8 cellular contexts compared by ENCODE assay signal in genomic region chr4:128461300-128462103, GRCh38.
DNase-seq lines count a peak whose midpoint lies in the region; FAIRE-seq and TF ChIP-seq lines count a peak whose summit lies in the region.

No MANE protein-coding gene starts in this region.

- TF ChIP-seq CTCF in PC-9 (conservative IDR thresholded peaks at IDR 0.05): no peak
- no peak for TF ChIP-seq CTCF in H9 (conservative IDR thresholded peaks at IDR 0.05)

- no peak overlapping the region for H3K4ac ChIP-seq in H9 (ENCODE audit: low read depth, low read length)

- TF ChIP-seq POLR2A in GM12891 (IDR thresholded peaks at IDR 0.05; ENCODE audit: low read depth, low read length): no peak

- no peak overlapping the region for H2BK15ac ChIP-seq in H9 (ENCODE audit: low read depth, low read length)

- H2BK12ac ChIP-seq in H9 (ENCODE audit: insufficient read length, low read depth, low read length): no peak overlapping the region

- CTCF ChIA-PET in PC-9 (lab: Charles Lee): no interaction called here

- H3K9me3 Mint-ChIP-seq in H9: peaks cover 5 to 10% of the 10 kb centered on the region in 2 experiments; a peak in 4 of 5 replicates

- POLR2A ChIA-PET in PC-9 (lab: Charles Lee; ENCODE audit: unreplicated experiment): no interaction called here

- no peak overlapping the region for H4K5ac ChIP-seq in H9 (ENCODE audit: insufficient read length, low read depth, low read length)

- no peak overlapping the region for H2AK5ac ChIP-seq in H9 (ENCODE audit: insufficient read length, low read length)

- H3K79me2 ChIP-seq in ACC112 (ENCODE audit: control insufficient read depth, insufficient read depth, low read length, unreplicated experiment) (no peaks in the 10 kb centered on the region), PC-9 (ENCODE audit: low read depth) (no peaks in the 10 kb centered on the region), H9 (ENCODE audit: insufficient read depth, low read length) (no peaks in the 10 kb centered on the region)

- H3K27me3 Mint-ChIP-seq in H9 (ENCODE audit: low read depth): no peaks in the 10 kb centered on the region

- H4K91ac ChIP-seq in H9 (ENCODE audit: insufficient read length, low read depth, low read length): no peak overlapping the region

- no peak overlapping the region for H2BK20ac ChIP-seq in H9 (ENCODE audit: low read depth, low read length, poor library complexity, severe bottlenecking)

- H3K79me1 ChIP-seq in H9 (ENCODE audit: insufficient read depth, low read depth, low read length, poor library complexity, severe bottlenecking): no peaks in the 10 kb centered on the region

- no peak overlapping the region for H3K18ac ChIP-seq in H9 (ENCODE audit: insufficient read length, low read depth, low read length)

- WGBS in H9 (ENCODE audit: extremely low coverage, insufficient read length, low lambda C conversion rate): no CpG with 5 or more reads among the region's 5 CpGs

- H4K20me1 ChIP-seq in PC-9 (ENCODE audit: insufficient read depth) (no peaks in the 10 kb centered on the region), H9 (ENCODE audit: control insufficient read depth, insufficient read depth, insufficient read length) (no peaks in the 10 kb centered on the region)

- no peak overlapping the region for H2BK120ac ChIP-seq in H9 (ENCODE audit: low read depth, low read length, poor library complexity, severe bottlenecking)

- intact Hi-C loops in PC-9 (cut with micrococcal nuclease; ENCODE audit: unreplicated experiment): no loop called here

- H3K23me2 ChIP-seq in H9 (ENCODE audit: insufficient read length, low read depth, low read length, poor library complexity, severe bottlenecking): no peaks in the 10 kb centered on the region

- H3F3A ChIP-seq in PC-9 (ENCODE audit: insufficient read depth, low read depth): peaks cover 5% of the 10 kb centered on the region; the same call in 1 of the 2 replicates

- no peaks in the 10 kb centered on the region for H3K9me3 ChIP-seq in PC-9 (ENCODE audit: insufficient read depth, low read depth)
- no peaks in the 10 kb centered on the region for H3K9me3 ChIP-seq in H9 (ENCODE audit: control insufficient read depth, low read depth, low read length)

- no peak overlapping the region for H2BK5ac ChIP-seq in H9 (ENCODE audit: insufficient read length, low read length)

- H3K4me3 Mint-ChIP-seq in H9: no peak overlapping the region

- BruUV-seq in PC-9 (replicated peaks; lab: Mats Ljungman, UMichigan): no TSS peak

- no peak overlapping the region for H3K4me3 ChIP-seq in ACC112 (ENCODE audit: low read depth, low read length)
- H3K4me3 ChIP-seq in PC-9: no peak overlapping the region

- DNase-seq in H4 (ENCODE audit: low spot score) (peak; percentile 76), PC-9 (peak; percentile 60 to 74), glomerular visceral epithelial cell (ENCODE audit: extremely low spot score) (peak; percentile 66), substantia nigra (lab: John Stamatoyannopoulos, UW) (no peak), H9 (no peak), GM12891 (ENCODE audit: insufficient read length, low spot score) (no peak), NOMO-1 (lab: John Stamatoyannopoulos, UW; ENCODE audit: unreplicated experiment in 2 of 2) (no peak)

- H3K27ac ChIP-seq in ACC112 (ENCODE audit: low read depth, low read length) (peak overlapping the region; percentile 66), PC-9 (no peak overlapping the region), substantia nigra (ENCODE audit: low read depth, low read length, poor library complexity, severe bottlenecking) (no peak overlapping the region), H9 (ENCODE audit: insufficient read length, low read depth, low read length) (no peak overlapping the region)

- H3K9ac ChIP-seq in H9 (ENCODE audit: extremely low read depth, insufficient read length, low read length): no peak overlapping the region

- H3K4me1 Mint-ChIP-seq in H9: peaks cover 0 to 2% of the 10 kb centered on the region in 2 experiments; a peak in 2 of 4 replicates

- no peak overlapping the region for H3K27ac Mint-ChIP-seq in H9

- no peak overlapping the region for H3T11ph ChIP-seq in H9 (ENCODE audit: low read length)

- H3K36me3 Mint-ChIP-seq in H9 (ENCODE audit: insufficient read depth in 1 of 3, low read depth in 3 of 3): peaks cover 0 to 13% (median 2%) of the 10 kb centered on the region in 3 experiments; a peak in 4 of 7 replicates

- peaks cover 22% of the 10 kb centered on the region for H3K4me1 ChIP-seq in ACC112 (ENCODE audit: control insufficient read depth, insufficient read depth, low read length, unreplicated experiment)
- H3K4me1 ChIP-seq in PC-9 (replicated peaks; ENCODE audit: insufficient read depth): peaks cover 12% of the 10 kb centered on the region
- H3K4me1 ChIP-seq in H9 (ENCODE audit: insufficient read depth, low read length): peaks cover 6% of the 10 kb centered on the region; the same call in 1 of the 2 replicates

- H3K9me2 ChIP-seq in PC-9 (ENCODE audit: insufficient read depth): no peaks in the 10 kb centered on the region

- H3K36me3 ChIP-seq in ACC112 (ENCODE audit: insufficient read depth, low read length) (no peaks in the 10 kb centered on the region), PC-9 (ENCODE audit: low read depth) (no peaks in the 10 kb centered on the region)

- no peak for FAIRE-seq in GM12891 (lab: Jason Lieb, UNC)

- H3K4me2 ChIP-seq in PC-9 (peak overlapping the region; percentile 52), H9 (ENCODE audit: insufficient read depth, insufficient read length, low read length) (no peak overlapping the region)

- H3K14ac ChIP-seq in H9 (ENCODE audit: insufficient read depth, low read length): no peak overlapping the region

- no peak overlapping the region for H3K23ac ChIP-seq in H9 (ENCODE audit: insufficient read length, low read depth, low read length)

- H2AFZ ChIP-seq in ACC112 (ENCODE audit: low read length, unreplicated experiment): peak overlapping the region; percentile 33
- H2AFZ ChIP-seq in PC-9: peak overlapping the region; percentile 63; the same call in 1 of the 2 replicates
- no peak overlapping the region for H2AFZ ChIP-seq in H9 (ENCODE audit: low read length)

- H3K27me3 ChIP-seq in ACC112 (ENCODE audit: insufficient read depth, low read length) (no peaks in the 10 kb centered on the region), PC-9 (ENCODE audit: insufficient read depth, low read depth) (no peaks in the 10 kb centered on the region), H9 (ENCODE audit: insufficient read depth, low read length) (no peaks in the 10 kb centered on the region)

- H4K8ac ChIP-seq in H9 (replicated peaks; ENCODE audit: insufficient read length, low read depth, low read length): no peak overlapping the region

- H3K56ac ChIP-seq in H9 (ENCODE audit: insufficient read length, low read depth, low read length): no peak overlapping the region

TF ChIP-seq in GM12891, 5 proteins besides CTCF, POLR2A, EP300 and RAD21:
- TF ChIP-seq TAF1 (IDR thresholded peaks at IDR 0.05; ENCODE audit: low read depth, low read length) (no peak), PAX5 (IDR thresholded peaks at IDR 0.05; ENCODE audit: insufficient read depth, low read length, severe bottlenecking) (no peak), POU2F2 (IDR thresholded peaks at IDR 0.05; ENCODE audit: low read depth, low read length) (no peak), POLR2AphosphoS5 (IDR thresholded peaks at IDR 0.05; ENCODE audit: low read depth, low read length) (no peak), SPI1 (IDR thresholded peaks at IDR 0.05; ENCODE audit: low read depth, low read length) (no peak)

Comparison
In these comparisons a context has a peak if more than half of its experiments do, and no peak if none do; other contexts are left out.
1. DNase-seq: peak in H4 (single experiment), PC-9 (2 of 2) and glomerular visceral epithelial cell (single experiment); none in substantia nigra (0 of 49), H9 (single experiment), GM12891 (single experiment) and NOMO-1 (0 of 2).